Comparison of ENCODE assay signal across 8 cellular contexts in genomic region chr2:104853926-104854506, GRCh38. TPM values are rescaled to one million over a fixed set of nuclear protein-coding genes. Genes with fewer than 3 reads are reported as not detected.
A peak's percentile ranks its signal among the peaks of the same experiment; 100 is the strongest.
DNase-seq lines count a peak whose midpoint lies in the region; ATAC-seq, FAIRE-seq and TF ChIP-seq lines count a peak whose summit lies in the region.

Gene POU3F3 (plus strand): TSS chr2:104854115. CDS start chr2:104855511, 1,396 bp downstream.

- H3K36me3 Mint-ChIP-seq in activated naive CD4-positive, alpha-beta T cell treated with anti-CD3 and anti-CD28 coated beads for 36 hours (ENCODE audit: low read depth): peaks cover 5% of the 10 kb centered on the region

- CTCF ChIA-PET in activated naive CD4-positive, alpha-beta T cell treated with anti-CD3 and anti-CD28 coated beads for 36 hours (lab: Charles Lee): interaction anchor here (0.7 kb wide), 1 partner anchor 17 kb away, joined by 3 read pairs; no protein-coding TSS in a partner anchor

- H3K9me3 Mint-ChIP-seq in activated naive CD4-positive, alpha-beta T cell treated with anti-CD3 and anti-CD28 coated beads for 36 hours: no peaks in the 10 kb centered on the region

- H3K4me3 Mint-ChIP-seq in activated naive CD4-positive, alpha-beta T cell treated with anti-CD3 and anti-CD28 coated beads for 36 hours: peak within 1 kb of the TSS; percentile 74

- peaks cover 75% of the 10 kb centered on the region for H3K27me3 Mint-ChIP-seq in activated naive CD4-positive, alpha-beta T cell treated with anti-CD3 and anti-CD28 coated beads for 36 hours (ENCODE audit: low read depth)

- TF ChIP-seq POLR2A in GM18505 (IDR thresholded peaks at IDR 0.05; ENCODE audit: borderline replicate concordance, extremely low read depth, insufficient read depth, insufficient read length): no peak

- intact Hi-C loops in activated naive CD4-positive, alpha-beta T cell treated with anti-CD3 and anti-CD28 coated beads for 36 hours (cut with micrococcal nuclease): loop anchor here (2.0 to 5.0 kb wide), 3 partner anchors 19 to 383 kb away; partner anchors contain the start of gene MRPS9
- intact Hi-C loops in left ventricle myocardium superior (cut with micrococcal nuclease): no loop called here
- intact Hi-C loops in posterior vena cava (cut with DNase I): loop anchor here in 1 of 2 donors (1.0 kb wide), 1 partner anchor 13 kb away; no protein-coding TSS in a partner anchor

- H3K27ac Mint-ChIP-seq in activated naive CD4-positive, alpha-beta T cell treated with anti-CD3 and anti-CD28 coated beads for 36 hours: peak within 1 kb of the TSS; percentile 25

- peaks cover 42% of the 10 kb centered on the region for H3K4me1 Mint-ChIP-seq in activated naive CD4-positive, alpha-beta T cell treated with anti-CD3 and anti-CD28 coated beads for 36 hours (ENCODE audit: low read depth)

- FAIRE-seq in HTR-8/SVneo (lab: Jason Lieb, UNC): no peak

- DNase-seq in NCI-H1930 (lab: John Stamatoyannopoulos, UW): peak; percentile 88 to 91
- DNase-seq in activated naive CD4-positive, alpha-beta T cell treated with anti-CD3 and anti-CD28 coated beads for 36 hours: peak; percentile 62
- DNase-seq in left ventricle myocardium superior: peak; percentile 59
- DNase-seq in posterior vena cava (ENCODE audit: low spot score): peak; percentile 86
- DNase-seq in OCI-M1 (lab: John Stamatoyannopoulos, UW): no peak
- no peak for DNase-seq in HTR-8/SVneo (ENCODE audit: insufficient read length, low spot score)

- ATAC-seq in GM18505 (IDR thresholded peaks at IDR 0.05; ENCODE audit: unreplicated experiment) (peak; percentile 51), left ventricle myocardium superior (peak; percentile 64), GM19395 (IDR thresholded peaks at IDR 0.05; ENCODE audit: unreplicated experiment) (no peak)

RNA-seq across cellular contexts. Expression of gene POU3F3, which starts in this region (rescaled TPM):
- total RNA-seq in activated naive CD4-positive, alpha-beta T cell treated with anti-CD3 and anti-CD28 coated beads for 36 hours: not detected
- not detected for total RNA-seq in left ventricle myocardium superior
- total RNA-seq in posterior vena cava: not detected

Comparison
In these comparisons a context has a peak if more than half of its experiments do, and no peak if none do; other contexts are left out.
1. Peak in DNase-seq in activated naive CD4-positive, alpha-beta T cell treated with anti-CD3 and anti-CD28 coated beads for 36 hours; RNA of the gene not detected or under 1 TPM.
2. Peak in DNase-seq and ATAC-seq in left ventricle myocardium superior; RNA of the gene not detected or under 1 TPM.
3. Peak in DNase-seq in posterior vena cava; RNA of the gene not detected or under 1 TPM.
4. DNase-seq: peak in NCI-H1930 (2 of 2); none in OCI-M1 (single experiment) and HTR-8/SVneo (single experiment).